Comparison of ENCODE assay signal across 26 cellular contexts in the genomic region with DNA sequence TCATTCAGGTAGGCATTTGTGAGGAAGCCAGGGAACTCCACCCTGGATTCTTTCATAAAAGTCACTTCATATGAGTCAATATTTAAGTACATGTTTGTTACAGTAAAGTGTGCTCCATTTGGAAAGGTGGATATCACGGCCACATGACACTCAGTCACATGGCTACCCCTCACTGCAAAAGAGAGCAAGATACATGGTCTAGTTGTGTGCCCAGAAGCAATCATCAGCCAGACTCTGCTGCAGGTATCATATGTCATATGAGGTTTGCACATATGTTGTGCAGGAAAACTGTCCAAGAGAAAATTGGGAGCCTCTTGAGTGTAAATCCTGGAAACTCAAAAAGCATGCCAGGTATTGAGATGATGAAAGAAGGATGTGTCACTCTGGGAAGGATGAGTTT.
"Had no signal": no experiment of that assay in that cellular context is flagged by ENCODE, and none has a peak within 500 bp of the region (broad histone marks: within the 10 kb centered on the region; RNA-seq: fewer than 3 reads in every experiment).

No MANE protein-coding gene starts in this region.

- H3K9me3 ChIP-seq: adrenal gland, body of pancreas, ovary, thoracic aorta, uterus had no signal

- H3K27me3 ChIP-seq: adrenal gland, body of pancreas, cardiac muscle cell, ovary, uterus had no signal

- FAIRE-seq: small intestine had no signal

- DNase-seq: activated CD4-positive, alpha-beta memory T cell treated with anti-CD3 and anti-CD28 coated beads for 36 hours; activated CD4-positive, alpha-beta T cell treated with anti-CD3 and anti-CD28 coated beads, Interleukin-2, amount 10 ng/mL, durations not matched to agents 24 days and 14 days; activated CD4-positive, CD25-positive, alpha-beta regulatory T cell treated with anti-CD3 and anti-CD28 coated beads, Interleukin-2, amount 50 U/mL, for 72 hours; activated CD8-positive, alpha-beta memory T cell treated with anti-CD3 and anti-CD28 coated beads, Interleukin-2, amount 50 U/mL, for 4 hours; activated effector memory CD4-positive, alpha-beta T cell treated with anti-CD3 and anti-CD28 coated beads, Interleukin-2, amount 50 U/mL, for 16 hours; activated naive CD4-positive, alpha-beta T cell treated with anti-CD3 and anti-CD28 coated beads for 36 hours; activated naive CD8-positive, alpha-beta T cell treated with anti-CD3 and anti-CD28 coated beads for 36 hours; activated T-cell treated with anti-CD3 and anti-CD28 coated beads, Interleukin-2, amount 50 U/mL, for 1 hour; adrenal gland; aorta; body of pancreas; dorsolateral prefrontal cortex; effector memory CD4-positive, alpha-beta T cell; erythroblast; islet precursor cell; left cardiac atrium; naive thymus-derived CD4-positive, alpha-beta T cell; ovary; small intestine; stimulated activated CD4-positive, alpha-beta T cell treated with anti-CD3 and anti-CD28 coated beads, Interleukin-4, amount 100 ng/mL, for 24 hours; T1000; uterus had no signal

- H3K36me3 ChIP-seq: adrenal gland, cardiac muscle cell, ovary, thoracic aorta, uterus had no signal

- H3K27ac ChIP-seq: adrenal gland, body of pancreas, cardiac muscle cell, coronary artery, dorsolateral prefrontal cortex, foreskin keratinocyte, ovary, thoracic aorta, uterus had no signal

- H3K4me1 ChIP-seq: adrenal gland, body of pancreas, foreskin keratinocyte, uterus had no signal

- H3K4me3 ChIP-seq: adrenal gland, body of pancreas, cardiac muscle cell, coronary artery, dorsolateral prefrontal cortex, ovary, thoracic aorta, uterus had no signal
